ENCODE assay signal across 26 cellular contexts in genomic region chr12:49953146-49953545, GRCh38. TPM values are rescaled to one million over a fixed set of nuclear protein-coding genes. Genes with fewer than 3 reads are reported as not detected.
A peak's percentile ranks its signal among the peaks of the same experiment; 100 is the strongest.
DNase-seq lines count a peak whose midpoint lies in the region; ATAC-seq, FAIRE-seq and TF ChIP-seq lines count a peak whose summit lies in the region.
"Had no signal": no experiment of that assay in that cellular context is flagged by ENCODE, and none has a peak within 500 bp of the region (broad histone marks: within the 10 kb centered on the region; RNA-seq: fewer than 3 reads in every experiment).

No MANE protein-coding gene starts in this region.

- H4K20me1 ChIP-seq in Karpas-422 (ENCODE audit: insufficient read depth, low read depth, low read length): no peaks in the 10 kb centered on the region

- no peaks in the 10 kb centered on the region for H3K9me3 Mint-ChIP-seq in endothelial cell (ENCODE audit: unreplicated experiment)
- H3K9me3 Mint-ChIP-seq: CD8-positive, alpha-beta memory T cell; H9 had no signal

- intact Hi-C loops in lower lobe of right lung (cut with DNase I) (no loop called here), aorta (cut with DNase I) (no loop called here)

- no peaks in the 10 kb centered on the region for H3K9me3 ChIP-seq in Karpas-422 (ENCODE audit: low read length)
- H3K9me3 ChIP-seq in lower lobe of right lung: no peaks in the 10 kb centered on the region
- H3K9me3 ChIP-seq in aorta (ENCODE audit: control insufficient read depth, low read length): no peaks in the 10 kb centered on the region
- H3K9me3 ChIP-seq: A549 had no signal

- H3K4me1 Mint-ChIP-seq in endothelial cell (ENCODE audit: unreplicated experiment): peaks cover 10% of the 10 kb centered on the region

- H3K36me3 ChIP-seq in Karpas-422 (ENCODE audit: insufficient read depth, low read length) (no peaks in the 10 kb centered on the region), lower lobe of right lung (no peaks in the 10 kb centered on the region), aorta (ENCODE audit: control insufficient read depth in 1 of 2, insufficient read depth in 2 of 2, low read length in 1 of 2) (no peaks in the 10 kb centered on the region)

- H3K4me3 ChIP-seq in Karpas-422 (ENCODE audit: low read length) (no peak overlapping the region), lower lobe of right lung (no peak overlapping the region), aorta (ENCODE audit: low read length in 2 of 2) (no peak overlapping the region)
- H3K4me3 ChIP-seq: A549, GM23248 had no signal

- no peak overlapping the region for H2AFZ ChIP-seq in Karpas-422 (ENCODE audit: low read length)
- H2AFZ ChIP-seq: GM23248 had no signal

- peak overlapping the region; percentile 48 for H3K27ac Mint-ChIP-seq in endothelial cell (ENCODE audit: unreplicated experiment)
- H3K27ac Mint-ChIP-seq: CD8-positive, alpha-beta memory T cell; H9 had no signal

- FAIRE-seq in GM19239 (lab: Jason Lieb, UNC) (no peak), HTR-8/SVneo (lab: Jason Lieb, UNC) (no peak)
- FAIRE-seq: A549, GM12891 had no signal

- peaks cover 14% of the 10 kb centered on the region for H3K27me3 Mint-ChIP-seq in endothelial cell (ENCODE audit: unreplicated experiment)

- no peaks in the 10 kb centered on the region for H3K36me3 Mint-ChIP-seq in endothelial cell (ENCODE audit: low read depth, unreplicated experiment)
- H3K36me3 Mint-ChIP-seq: CD8-positive, alpha-beta memory T cell had no signal

- H3K27ac ChIP-seq in Karpas-422 (ENCODE audit: low read length): peak overlapping the region; percentile 99
- no peak overlapping the region for H3K27ac ChIP-seq in lower lobe of right lung
- no peak overlapping the region for H3K27ac ChIP-seq in aorta (ENCODE audit: low read depth in 1 of 2, low read length in 2 of 2)
- H3K27ac ChIP-seq: A549, C4-2B, GM23248, RWPE1 had no signal

- H3K4me2 ChIP-seq in Karpas-422 (ENCODE audit: low read depth, low read length, poor library complexity, severe bottlenecking): peak overlapping the region; percentile 2
- H3K4me2 ChIP-seq: A549 had no signal

- no peaks in the 10 kb centered on the region for H3K27me3 ChIP-seq in Karpas-422 (ENCODE audit: low read length)
- H3K27me3 ChIP-seq in lower lobe of right lung (ENCODE audit: low read depth): peaks cover 41% of the 10 kb centered on the region
- no peaks in the 10 kb centered on the region for H3K27me3 ChIP-seq in aorta (ENCODE audit: control insufficient read depth in 1 of 2, insufficient read depth in 2 of 2, low read length in 1 of 2)

- WGBS in aorta, 2 donors: 92 to 95% methylated on average over 4 of the region's 4 CpGs

- H3K4me3 Mint-ChIP-seq in endothelial cell (ENCODE audit: unreplicated experiment): no peak overlapping the region
- H3K4me3 Mint-ChIP-seq: CD8-positive, alpha-beta memory T cell; H9 had no signal

- TF ChIP-seq CTCF in endothelial cell (IDR thresholded peaks at IDR 0.05; ENCODE audit: unreplicated experiment) (no peak), lower lobe of right lung (IDR thresholded peaks at IDR 0.05) (no peak)

- H3K9me2 ChIP-seq in Karpas-422 (replicated peaks; ENCODE audit: insufficient read depth, low read length): no peaks in the 10 kb centered on the region

- ATAC-seq in lower lobe of right lung: peak; percentile 48
- ATAC-seq in aorta (ENCODE audit: low FRiP score): no peak
- no peak for ATAC-seq in GM19324 (IDR thresholded peaks at IDR 0.05; ENCODE audit: low FRiP score, unreplicated experiment)
- ATAC-seq: A549 had no signal

- H3K9ac ChIP-seq in Karpas-422 (ENCODE audit: low read length): peak overlapping the region; percentile 55
- H3K9ac ChIP-seq: GM23248 had no signal

- H3K79me2 ChIP-seq in Karpas-422 (ENCODE audit: low read length): no peaks in the 10 kb centered on the region

- H3K4me1 ChIP-seq in Karpas-422 (ENCODE audit: low read length) (peaks cover 100% of the 10 kb centered on the region), lower lobe of right lung (peaks cover 39% of the 10 kb centered on the region), aorta (ENCODE audit: control insufficient read depth in 1 of 2, insufficient read depth in 2 of 2, low read length in 2 of 2) (no peaks in the 10 kb centered on the region)
- H3K4me1 ChIP-seq: A549 had no signal

- DNase-seq in Karpas-422: peak; percentile 58
- DNase-seq in endothelial cell (ENCODE audit: low spot score): no peak
- peak; percentile 46 for DNase-seq in lower lobe of right lung
- peak; percentile 4 to 59 for DNase-seq in aorta
- DNase-seq in GM19239 (ENCODE audit: insufficient read length, low spot score): no peak
- DNase-seq in HTR-8/SVneo (ENCODE audit: insufficient read length, low spot score): no peak
- DNase-seq: AML-193; CD8-positive, alpha-beta memory T cell; DMS 273 treated with DMSO at 0.1 percent for 48 hours; DMS79 treated with DMSO at 0.1 percent for 48 hours; GF-D8; GM23248; H9; KBM-7; NCI-H1048; NCI-H1417; NCI-H1694; NCI-H2029 treated with DMSO at 0.1 percent for 48 hours; NCI-H446 treated with DMSO at 0.1 percent for 48 hours; NCI-H526 treated with DMSO at 0.1 percent for 48 hours; SHP77 treated with DMSO at 0.1 percent for 48 hours had no signal

RNA-seq across cellular contexts. Expression of gene AQP2, which starts 2.6 kb away (rescaled TPM):
- 0.07 and 0.63 TPM in 2 replicates for total RNA-seq in Karpas-422 (2014; rRNA removed; shearing (Covaris generic); ENCODE audit: low replicate concordance)
- total RNA-seq in endothelial cell (ENCODE audit: unreplicated experiment) (0.05 TPM), lower lobe of right lung (not detected), aorta (under 1 TPM in 1 of 2 donors, not detected in 1; 0.21 TPM)
- polyA plus RNA-seq in aorta: not detected
- total RNA-seq: CD8-positive, alpha-beta memory T cell; GM23248; H9 had no signal
- polyA plus RNA-seq: A549; CD8-positive, alpha-beta memory T cell; GM23248 had no signal

RNA-seq across cellular contexts. Expression of gene AQP5, which starts 8.5 kb away (rescaled TPM):
- total RNA-seq in Karpas-422 (2014; rRNA removed; shearing (Covaris generic); ENCODE audit: low replicate concordance): 0.97 and 4.5 TPM in 2 replicates
- total RNA-seq in endothelial cell (ENCODE audit: unreplicated experiment) (0.26 TPM), lower lobe of right lung (6.4 TPM), aorta (1 to 10 TPM in 1 of 2 donors, not detected in 1; 1.2 TPM)
- under 1 TPM in 1 of 2 donors, not detected in 1; 0.08 TPM for polyA plus RNA-seq in aorta
- total RNA-seq: CD8-positive, alpha-beta memory T cell; GM23248 had no signal
- polyA plus RNA-seq: A549; CD8-positive, alpha-beta memory T cell; GM23248 had no signal

RNA-seq across cellular contexts. Expression of gene AQP6, which starts 19.6 kb away (rescaled TPM):
- 0.04 and 0.79 TPM in 2 replicates for total RNA-seq in Karpas-422 (2014; rRNA removed; shearing (Covaris generic); ENCODE audit: low replicate concordance)
- total RNA-seq in endothelial cell (ENCODE audit: unreplicated experiment) (not detected), lower lobe of right lung (0.09 TPM), aorta (under 1 TPM in 1 of 2 donors, not detected in 1; 0.39 TPM)
- polyA plus RNA-seq in aorta: not detected
- total RNA-seq: CD8-positive, alpha-beta memory T cell; GM23248 had no signal
- polyA plus RNA-seq: CD8-positive, alpha-beta memory T cell; GM23248 had no signal

RNA-seq across cellular contexts. Expression of gene FAIM2, which starts 49.4 kb away (rescaled TPM):
- total RNA-seq in Karpas-422 (2014; rRNA removed; shearing (Covaris generic); ENCODE audit: low replicate concordance): 27.4 and 49.8 TPM in 2 replicates
- total RNA-seq in endothelial cell (ENCODE audit: unreplicated experiment) (not detected), lower lobe of right lung (2.9 TPM), aorta (10 to 100 TPM in 1 of 2 donors, under 1 TPM in 1; 0.58 to 16.4 TPM)
- polyA plus RNA-seq in aorta: under 1 TPM in 1 of 2 donors, not detected in 1; 0.05 TPM

Comparison
In these comparisons a context has a peak if more than half of its experiments do, and no peak if none do; other contexts are left out.
1. DNase-seq: peak in Karpas-422 (single experiment), lower lobe of right lung (single experiment) and aorta (2 of 2); none in endothelial cell (single experiment), GM19239 (single experiment) and HTR-8/SVneo (single experiment).
2. ATAC-seq: peak in lower lobe of right lung (2 of 2); none in aorta (single experiment) and GM19324 (single experiment).